16 cellular contexts compared by ENCODE assay signal in the genomic region with DNA sequence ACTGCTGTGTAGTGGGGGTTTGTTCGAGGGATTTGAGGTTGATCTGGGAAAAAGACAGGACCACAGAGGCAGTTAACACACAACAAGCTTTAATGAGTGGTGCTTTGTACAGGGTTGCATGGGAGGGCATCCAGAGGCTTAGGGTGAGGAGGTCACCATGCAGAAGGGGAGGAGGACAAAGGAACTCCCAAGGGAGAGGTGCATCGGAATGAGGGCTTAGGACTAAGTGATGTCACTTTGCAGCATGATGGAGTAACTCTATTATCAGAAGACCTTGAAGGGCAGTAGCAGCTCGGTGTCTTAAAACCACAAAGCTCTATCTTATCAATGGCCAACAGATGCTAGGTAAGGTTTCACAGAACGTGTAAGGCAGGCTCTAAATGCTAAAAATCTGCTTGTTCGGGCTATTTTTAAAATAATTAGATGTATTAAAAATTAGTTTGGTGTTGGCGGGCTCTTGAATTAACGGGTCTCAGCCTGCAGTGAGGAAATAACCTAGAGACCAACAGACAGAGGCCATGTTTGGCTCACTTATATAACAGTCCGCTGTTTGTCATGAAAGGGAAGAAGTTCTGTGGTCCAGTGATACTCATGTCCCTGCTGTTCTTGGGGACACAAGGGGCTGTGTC. TPM values are rescaled to one million over a fixed set of nuclear protein-coding genes. Genes with fewer than 3 reads are reported as not detected.
A peak's percentile ranks its signal among the peaks of the same experiment; 100 is the strongest.
DNase-seq lines count a peak whose midpoint lies in the region; ATAC-seq and TF ChIP-seq lines count a peak whose summit lies in the region.
"Had no signal": no experiment of that assay in that cellular context is flagged by ENCODE, and none has a peak within 500 bp of the region (broad histone marks: within the 10 kb centered on the region; RNA-seq: fewer than 3 reads in every experiment).

No MANE protein-coding gene starts in this region.

- H3K27ac Mint-ChIP-seq in IgD-negative memory B cell: peak overlapping the region in 2 of 3 donors; percentile 71 to 83
- peak overlapping the region; percentile 25 for H3K27ac Mint-ChIP-seq in activated T-helper 2 cell treated with anti-CD3 and anti-CD28 coated beads, Interferon-gamma antibody, Interleukin-2, Interleukin-4, amounts not matched to agents 10 μg/mL and 5 μg/mL and 100 μg/mL, durations not matched to agents 14 hours and 24 hours and 36 hours
- peak overlapping the region; percentile 92 for H3K27ac Mint-ChIP-seq in nephron progenitor cell
- H3K27ac Mint-ChIP-seq in chondrocyte (ENCODE audit: unreplicated experiment): no peak overlapping the region
- H3K27ac Mint-ChIP-seq: activated naive CD8-positive, alpha-beta T cell; WTC11 had no signal

- intact Hi-C loops in activated T-helper 2 cell treated with anti-CD3 and anti-CD28 coated beads, Interferon-gamma antibody, Interleukin-2, Interleukin-4, amounts not matched to agents 10 μg/mL and 5 μg/mL and 100 μg/mL, durations not matched to agents 14 hours and 24 hours and 36 hours (cut with micrococcal nuclease): loop anchor here (2.0 to 10.0 kb wide), 4 partner anchors 151 to 597 kb away; partner anchors contain the start of gene ASF1A

- H3K4me3 Mint-ChIP-seq in IgD-negative memory B cell (no peak overlapping the region), nephron progenitor cell (peak overlapping the region; percentile 4), chondrocyte (ENCODE audit: unreplicated experiment) (no peak overlapping the region)
- H3K4me3 Mint-ChIP-seq in activated T-helper 2 cell treated with anti-CD3 and anti-CD28 coated beads, Interferon-gamma antibody, Interleukin-2, Interleukin-4, amounts not matched to agents 10 μg/mL and 5 μg/mL and 100 μg/mL, durations not matched to agents 14 hours and 24 hours and 36 hours (ENCODE audit: low read depth): no peak overlapping the region
- H3K4me3 Mint-ChIP-seq: activated naive CD8-positive, alpha-beta T cell; brain; WTC11 had no signal

- H3K27me3 Mint-ChIP-seq in IgD-negative memory B cell (no peaks in the 10 kb centered on the region), nephron progenitor cell (ENCODE audit: low read depth, poor library complexity) (no peaks in the 10 kb centered on the region), chondrocyte (ENCODE audit: low read depth) (no peaks in the 10 kb centered on the region)
- H3K27me3 Mint-ChIP-seq in activated T-helper 2 cell treated with anti-CD3 and anti-CD28 coated beads, Interferon-gamma antibody, Interleukin-2, Interleukin-4, amounts not matched to agents 10 μg/mL and 5 μg/mL and 100 μg/mL, durations not matched to agents 14 hours and 24 hours and 36 hours (ENCODE audit: low read depth): no peaks in the 10 kb centered on the region
- H3K27me3 Mint-ChIP-seq: activated naive CD8-positive, alpha-beta T cell had no signal

- TF ChIP-seq CTCF in nephron progenitor cell (IDR thresholded peaks at IDR 0.05) (no peak), chondrocyte (IDR thresholded peaks at IDR 0.05) (no peak), GM10266 (IDR thresholded peaks at IDR 0.05; ENCODE audit: control insufficient read depth, insufficient read depth, low read depth, missing control alignments) (no peak)

- no peak for ATAC-seq in HG03097 (IDR thresholded peaks at IDR 0.05; ENCODE audit: low FRiP score, unreplicated experiment)
- ATAC-seq: WTC11 had no signal

- H3K36me3 Mint-ChIP-seq in IgD-negative memory B cell (peaks cover 6% of the 10 kb centered on the region), nephron progenitor cell (ENCODE audit: low read depth) (no peaks in the 10 kb centered on the region), chondrocyte (ENCODE audit: low read depth) (no peaks in the 10 kb centered on the region)
- peaks cover 36% of the 10 kb centered on the region for H3K36me3 Mint-ChIP-seq in activated T-helper 2 cell treated with anti-CD3 and anti-CD28 coated beads, Interferon-gamma antibody, Interleukin-2, Interleukin-4, amounts not matched to agents 10 μg/mL and 5 μg/mL and 100 μg/mL, durations not matched to agents 14 hours and 24 hours and 36 hours (ENCODE audit: low read depth)
- H3K36me3 Mint-ChIP-seq: brain, WTC11 had no signal

- H3K9me3 Mint-ChIP-seq in IgD-negative memory B cell: no peaks in the 10 kb centered on the region
- no peaks in the 10 kb centered on the region for H3K9me3 Mint-ChIP-seq in activated T-helper 2 cell treated with anti-CD3 and anti-CD28 coated beads, Interferon-gamma antibody, Interleukin-2, Interleukin-4, amounts not matched to agents 10 μg/mL and 5 μg/mL and 100 μg/mL, durations not matched to agents 14 hours and 24 hours and 36 hours
- H3K9me3 Mint-ChIP-seq in nephron progenitor cell: no peaks in the 10 kb centered on the region
- peaks cover 2% of the 10 kb centered on the region for H3K9me3 Mint-ChIP-seq in chondrocyte (ENCODE audit: low read depth)
- H3K9me3 Mint-ChIP-seq: brain, WTC11 had no signal

- peaks cover 21 to 30% (median 22%) of the 10 kb centered on the region in 3 donors for H3K4me1 Mint-ChIP-seq in IgD-negative memory B cell
- H3K4me1 Mint-ChIP-seq in activated T-helper 2 cell treated with anti-CD3 and anti-CD28 coated beads, Interferon-gamma antibody, Interleukin-2, Interleukin-4, amounts not matched to agents 10 μg/mL and 5 μg/mL and 100 μg/mL, durations not matched to agents 14 hours and 24 hours and 36 hours (ENCODE audit: low read depth): peaks cover 73% of the 10 kb centered on the region
- peaks cover 72% of the 10 kb centered on the region for H3K4me1 Mint-ChIP-seq in nephron progenitor cell
- H3K4me1 Mint-ChIP-seq in chondrocyte (ENCODE audit: low read depth): peaks cover 9% of the 10 kb centered on the region

- DNase-seq in CMK (ENCODE audit: low read depth): peak; percentile 59
- no peak for DNase-seq in activated T-helper 2 cell treated with anti-CD3 and anti-CD28 coated beads, Interferon-gamma antibody, Interleukin-2, Interleukin-4, amounts not matched to agents 10 μg/mL and 5 μg/mL and 100 μg/mL, durations not matched to agents 14 hours and 24 hours and 36 hours (ENCODE audit: low spot score)
- DNase-seq in nephron progenitor cell: no peak
- no peak for DNase-seq in chondrocyte (ENCODE audit: low spot score)
- no peak for DNase-seq in GM10266 (ENCODE audit: extremely low spot score)
- DNase-seq: Calu3, cortex of kidney, H7, NCI-H526, SHP77 treated with DMSO at 0.1 percent for 48 hours, upper lobe of right lung had no signal

RNA-seq across cellular contexts. Expression of gene MAN1A1, which starts 37.9 kb away (rescaled TPM):
- polyA plus RNA-seq in IgD-negative memory B cell: 16.9 TPM
- 43.8 and 45.0 TPM in 2 replicates for total RNA-seq in activated T-helper 2 cell treated with anti-CD3 and anti-CD28 coated beads, Interferon-gamma antibody, Interleukin-2, Interleukin-4, amounts not matched to agents 10 μg/mL and 5 μg/mL and 100 μg/mL, durations not matched to agents 14 hours and 24 hours and 36 hours
- total RNA-seq in chondrocyte: 6.9 to 16.3 TPM (median 7.2 TPM) in 3 replicates
